ENCODE assay signal across 8 cellular contexts in genomic region chrX:107627792-107628661, GRCh38. TPM values are rescaled to one million over a fixed set of nuclear protein-coding genes. Genes with fewer than 3 reads are reported as not detected.
DNase-seq lines count a peak whose midpoint lies in the region; ATAC-seq and TF ChIP-seq lines count a peak whose summit lies in the region.

Gene PRPS1 (plus strand): TSS chrX:107628510. CDS start chrX:107628629, 119 bp downstream.

- intact Hi-C loops in natural killer cell (cut with micrococcal nuclease): loop anchor here (5.0 kb wide), 1 partner anchor 176 kb away; no protein-coding TSS in a partner anchor

- TF ChIP-seq CTCF in LNCaP clone FGC (IDR thresholded peaks at IDR 0.05; ENCODE audit: control insufficient read depth, extremely low read depth, insufficient read depth) (no peak), RWPE1 (conservative IDR thresholded peaks at IDR 0.05; ENCODE audit: low read depth) (no peak), fibroblast of mammary gland (conservative IDR thresholded peaks at IDR 0.05; ENCODE audit: control insufficient read depth, insufficient read depth, low read depth, low read length) (no peak), natural killer cell (IDR thresholded peaks at IDR 0.05) (no peak)

- H3K9me3 Mint-ChIP-seq in activated T-helper 17 cell treated with anti-CD3 and anti-CD28 coated beads, Interleukin-2, amount 50 U/mL, for 72 hours: no peaks in the 10 kb centered on the region
- H3K9me3 Mint-ChIP-seq in natural killer cell: no peaks in the 10 kb centered on the region

- H3K27ac Mint-ChIP-seq in activated T-helper 17 cell treated with anti-CD3 and anti-CD28 coated beads, Interleukin-2, amount 50 U/mL, for 72 hours: peak within 1 kb of the TSS; percentile 91
- H3K27ac Mint-ChIP-seq in natural killer cell: peak within 1 kb of the TSS; percentile 51 to 85

- H3K27ac ChIP-seq in RWPE1: peak within 1 kb of the TSS; percentile 79

- H3K4me1 Mint-ChIP-seq in activated T-helper 17 cell treated with anti-CD3 and anti-CD28 coated beads, Interleukin-2, amount 50 U/mL, for 72 hours: peaks cover 6% of the 10 kb centered on the region
- peaks cover 16 to 21% of the 10 kb centered on the region in 2 donors for H3K4me1 Mint-ChIP-seq in natural killer cell

- H3K4me3 ChIP-seq in LNCaP clone FGC (ENCODE audit: low read depth, low read length): peak within 1 kb of the TSS; percentile 83
- H3K4me3 ChIP-seq in fibroblast of mammary gland (ENCODE audit: control insufficient read depth, low read depth, low read length): peak within 1 kb of the TSS; percentile 76

- H3K27me3 Mint-ChIP-seq in activated T-helper 17 cell treated with anti-CD3 and anti-CD28 coated beads, Interleukin-2, amount 50 U/mL, for 72 hours: no peaks in the 10 kb centered on the region
- H3K27me3 Mint-ChIP-seq in natural killer cell (ENCODE audit: low read depth in 2 of 2): no peaks in the 10 kb centered on the region

- CTCF ChIA-PET in RWPE1 (lab: Yijun Ruan, JAX): interaction anchor here (0.9 kb wide), 1 partner anchor 733 kb away, joined by 3 read pairs; no protein-coding TSS in a partner anchor

- peak within 1 kb of the TSS; percentile 95 for H3K4me3 Mint-ChIP-seq in activated T-helper 17 cell treated with anti-CD3 and anti-CD28 coated beads, Interleukin-2, amount 50 U/mL, for 72 hours
- H3K4me3 Mint-ChIP-seq in natural killer cell: peak within 1 kb of the TSS; percentile 84

- POLR2A ChIA-PET in RWPE1 (lab: Yijun Ruan, JAX; ENCODE audit: low non-redundant PET): no interaction called here

- H3K36me3 Mint-ChIP-seq in activated T-helper 17 cell treated with anti-CD3 and anti-CD28 coated beads, Interleukin-2, amount 50 U/mL, for 72 hours (ENCODE audit: low read depth): peaks cover 15% of the 10 kb centered on the region
- H3K36me3 Mint-ChIP-seq in natural killer cell: no peaks in the 10 kb centered on the region

- DNase-seq in Daoy (ENCODE audit: low read depth) (peak; percentile 93), GOT3 (lab: John Stamatoyannopoulos, UW) (peak; percentile 78), LNCaP clone FGC (ENCODE audit: low read depth) (peak; percentile 90), RWPE1 (ENCODE audit: low spot score) (peak; percentile 87), fibroblast of mammary gland (ENCODE audit: low read depth) (peak; percentile 94), natural killer cell (peak; percentile 78)
- DNase-seq in stimulated activated naive CD4-positive, alpha-beta T cell treated with Interleukin-2 at 50 U/mL for 16 hours (lab: John Stamatoyannopoulos, UW): peak; percentile 90

- ATAC-seq in activated T-helper 17 cell treated with anti-CD3 and anti-CD28 coated beads, Interleukin-2, amount 50 U/mL, for 72 hours (replicated peaks): peak; percentile 99
- ATAC-seq in natural killer cell: peak; percentile 96 to 100 (median 97)

RNA-seq across cellular contexts. Expression of gene PRPS1, which starts in this region (rescaled TPM):
- total RNA-seq in Daoy (2014; rRNA removed; shearing (Covaris generic)): 79.3 and 83.1 TPM in 2 replicates
- total RNA-seq in activated T-helper 17 cell treated with anti-CD3 and anti-CD28 coated beads, Interleukin-2, amount 50 U/mL, for 72 hours: 100 to 1,000 TPM in 1 of 2 donors, 10 to 100 TPM in 1; 58.6 to 107 TPM
- 10 to 100 TPM; 43.7 to 51.5 (median 49.3) TPM for total RNA-seq in natural killer cell

Comparison
In these comparisons a context has a peak if more than half of its experiments do, and no peak if none do; other contexts are left out.
1. Peak in every context shown above with its lines: DNase-seq, ATAC-seq, H3K4me3 ChIP-seq and H3K27ac ChIP-seq.